In genomic region chr17:47654991-47655390, GRCh38 we compare ENCODE assay signal across 14 cellular contexts. TPM values are rescaled to one million over a fixed set of nuclear protein-coding genes. Genes with fewer than 3 reads are reported as not detected.
DNase-seq lines count a peak whose midpoint lies in the region; ATAC-seq and FAIRE-seq lines count a peak whose summit lies in the region.
"Had no signal": no experiment of that assay in that cellular context is flagged by ENCODE, and none has a peak within 500 bp of the region (broad histone marks: within the 10 kb centered on the region; RNA-seq: fewer than 3 reads in every experiment).

No MANE protein-coding gene starts in this region.

- ATAC-seq in HG03432 (IDR thresholded peaks at IDR 0.05; ENCODE audit: unreplicated experiment) (no peak), left cardiac atrium (no peak), HG03565 (IDR thresholded peaks at IDR 0.05; ENCODE audit: unreplicated experiment) (no peak)

- H3K27me3 Mint-ChIP-seq in activated T-cell treated with anti-CD3 and anti-CD28 coated beads, Interleukin-2, amount 50 U/mL, for 24 hours, result no peaks in the 10 kb centered on the region
- no peaks in the 10 kb centered on the region for H3K27me3 Mint-ChIP-seq in activated CD4-positive, alpha-beta memory T cell treated with anti-CD3 and anti-CD28 coated beads for 36 hours

- H3K36me3 ChIP-seq in small intestine (ENCODE audit: control insufficient read depth in 2 of 2, insufficient read depth in 2 of 2, low read length in 2 of 2), result peaks cover 17 to 32% of the 10 kb centered on the region in 2 donors

- H3K9me3 ChIP-seq in small intestine (ENCODE audit: control insufficient read depth, low read depth), result no peaks in the 10 kb centered on the region

- peak overlapping the region; percentile 84 for H3K27ac Mint-ChIP-seq in activated T-cell treated with anti-CD3 and anti-CD28 coated beads, Interleukin-2, amount 50 U/mL, for 24 hours
- peak overlapping the region; percentile 74 for H3K27ac Mint-ChIP-seq in activated CD4-positive, alpha-beta memory T cell treated with anti-CD3 and anti-CD28 coated beads for 36 hours

- CTCF ChIA-PET in activated CD4-positive, alpha-beta memory T cell treated with anti-CD3 and anti-CD28 coated beads for 36 hours (lab: Charles Lee), result interaction anchor here (0.8 to 4.8 kb wide), 2 partner anchors 9 to 135 kb away, joined by 3 to 38 read pairs; no protein-coding TSS in a partner anchor

- peaks cover 2 to 6% of the 10 kb centered on the region in 2 donors for H3K4me1 ChIP-seq in small intestine (ENCODE audit: control insufficient read depth in 2 of 2, insufficient read depth in 1 of 2, low read depth in 1 of 2, low read length in 1 of 2)

- peak overlapping the region; percentile 91 for H3K4me3 Mint-ChIP-seq in activated T-cell treated with anti-CD3 and anti-CD28 coated beads, Interleukin-2, amount 50 U/mL, for 24 hours
- peak overlapping the region; percentile 27 for H3K4me3 Mint-ChIP-seq in activated CD4-positive, alpha-beta memory T cell treated with anti-CD3 and anti-CD28 coated beads for 36 hours

- intact Hi-C loops in activated CD4-positive, alpha-beta memory T cell treated with anti-CD3 and anti-CD28 coated beads for 36 hours (cut with micrococcal nuclease), result no loop called here
- intact Hi-C loops in left cardiac atrium (cut with DNase I), result no loop called here

- no peak for FAIRE-seq in small intestine (lab: Jason Lieb, UNC)
- FAIRE-seq: bronchial epithelial cell, endometrium, RCC 7860 had no signal

- H3K4me1 Mint-ChIP-seq in activated T-cell treated with anti-CD3 and anti-CD28 coated beads, Interleukin-2, amount 50 U/mL, for 24 hours (ENCODE audit: low read depth), result peaks cover 76% of the 10 kb centered on the region
- H3K4me1 Mint-ChIP-seq in activated CD4-positive, alpha-beta memory T cell treated with anti-CD3 and anti-CD28 coated beads for 36 hours (ENCODE audit: low read depth), result peaks cover 76% of the 10 kb centered on the region

- no peak overlapping the region for H3K4me3 ChIP-seq in small intestine (ENCODE audit: low read depth in 1 of 2, low read length in 2 of 2)

- H3K27ac ChIP-seq in small intestine (ENCODE audit: low read depth in 1 of 2, low read length in 1 of 2), result no peak overlapping the region

- peaks cover 88% of the 10 kb centered on the region for H3K36me3 Mint-ChIP-seq in activated T-cell treated with anti-CD3 and anti-CD28 coated beads, Interleukin-2, amount 50 U/mL, for 24 hours (ENCODE audit: low read depth)
- peaks cover 75% of the 10 kb centered on the region for H3K36me3 Mint-ChIP-seq in activated CD4-positive, alpha-beta memory T cell treated with anti-CD3 and anti-CD28 coated beads for 36 hours

- no peak for DNase-seq in activated T-cell treated with anti-CD3 and anti-CD28 coated beads, Interleukin-2, amount 50 U/mL, for 24 hours
- DNase-seq in activated T-cell treated with anti-CD3 and anti-CD28 coated beads, Interleukin-2, amount 50 U/mL, for 1 hour, result no peak
- DNase-seq in activated CD4-positive, alpha-beta memory T cell treated with anti-CD3 and anti-CD28 coated beads for 36 hours, result no peak
- DNase-seq in globus pallidus (ENCODE audit: low spot score) (peak; percentile 18), small intestine (peak; percentile 49), left cardiac atrium (no peak)
- DNase-seq: DMS53, NCI-H1092, posterior cingulate gyrus had no signal

- POLR2A ChIA-PET in activated CD4-positive, alpha-beta memory T cell treated with anti-CD3 and anti-CD28 coated beads for 36 hours (lab: Charles Lee), result interaction anchor here (0.6 to 2.1 kb wide), 3 partner anchors 10 to 19 kb away, joined by 4 to 8 read pairs (median 6); no protein-coding TSS in a partner anchor

- WGBS in small intestine, 3 donors, result 35 to 45% (median 43%) methylated on average over 6 of the region's 6 CpGs

- H3K27me3 ChIP-seq in small intestine (ENCODE audit: control insufficient read depth in 2 of 2, insufficient read depth in 2 of 2, low read length in 2 of 2), result no peaks in the 10 kb centered on the region

- no peaks in the 10 kb centered on the region for H3K9me3 Mint-ChIP-seq in activated T-cell treated with anti-CD3 and anti-CD28 coated beads, Interleukin-2, amount 50 U/mL, for 24 hours
- no peaks in the 10 kb centered on the region for H3K9me3 Mint-ChIP-seq in activated CD4-positive, alpha-beta memory T cell treated with anti-CD3 and anti-CD28 coated beads for 36 hours

RNA-seq across cellular contexts. Expression of gene KPNB1, which starts 5.3 kb away (rescaled TPM):
- 100 to 1,000 TPM; 475 to 488 TPM for total RNA-seq in activated CD4-positive, alpha-beta memory T cell treated with anti-CD3 and anti-CD28 coated beads for 36 hours
- 10 to 100 TPM; 25.9 to 82.4 (median 27.1) TPM for polyA plus RNA-seq in small intestine
- 100 to 1,000 TPM; 145 to 180 TPM for total RNA-seq in left cardiac atrium

RNA-seq across cellular contexts. Expression of gene TBKBP1, which starts 39.0 kb away (rescaled TPM):
- total RNA-seq in activated CD4-positive, alpha-beta memory T cell treated with anti-CD3 and anti-CD28 coated beads for 36 hours, result 10 to 100 TPM; 11.3 to 13.0 TPM
- 1 to 10 TPM in 2 of 3 donors, under 1 TPM in 1; 0.22 to 5.5 (median 3.5) TPM for polyA plus RNA-seq in small intestine
- 10 to 100 TPM; 13.7 to 17.9 TPM for total RNA-seq in left cardiac atrium

Comparison
In these comparisons a context has a peak if more than half of its experiments do, and no peak if none do; other contexts are left out.
1. DNase-seq: peak in globus pallidus (single experiment) and small intestine (single experiment); none in activated T-cell treated with anti-CD3 and anti-CD28 coated beads, Interleukin-2, amount 50 U/mL, for 24 hours (single experiment), activated T-cell treated with anti-CD3 and anti-CD28 coated beads, Interleukin-2, amount 50 U/mL, for 1 hour (single experiment), activated CD4-positive, alpha-beta memory T cell treated with anti-CD3 and anti-CD28 coated beads for 36 hours (single experiment) and left cardiac atrium (single experiment).